Comparison of ENCODE assay signal across 1 cellular context in the genomic region with DNA sequence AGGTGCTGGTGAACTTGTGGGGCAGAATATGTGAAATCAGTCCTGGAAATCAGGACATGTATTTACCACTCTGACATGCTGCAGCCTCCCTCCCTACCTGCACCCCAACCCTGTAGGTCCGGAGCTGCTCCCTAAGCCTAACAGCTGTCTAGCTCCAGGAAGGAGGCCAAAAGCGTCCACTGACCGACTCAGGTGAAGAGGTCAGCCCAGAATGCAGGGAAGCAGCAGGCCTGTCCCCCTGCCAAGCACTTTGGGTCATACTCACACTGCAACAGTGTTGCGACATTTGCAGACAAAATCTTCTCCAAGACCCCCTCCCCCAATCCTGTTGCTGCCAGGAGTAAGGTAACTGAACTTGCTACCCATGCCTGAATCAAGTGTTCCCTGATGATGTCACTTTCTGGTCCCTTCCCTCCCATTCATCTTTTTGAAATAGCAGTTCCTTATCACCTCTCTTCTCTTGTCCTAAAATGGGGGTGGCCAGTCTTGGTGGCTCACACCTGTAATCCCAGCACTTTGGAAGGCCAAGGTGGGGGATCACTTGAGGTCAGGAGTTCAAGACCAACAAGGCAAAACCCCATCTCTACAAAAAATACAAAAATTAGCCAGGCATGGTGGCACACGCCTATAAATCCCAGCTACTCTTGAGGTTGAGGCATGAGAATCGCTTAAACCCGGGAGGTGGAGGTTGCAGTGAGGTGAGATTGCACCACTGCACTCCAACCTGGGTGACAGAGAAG.
TF ChIP-seq lines count a peak whose summit lies in the region.

No MANE protein-coding gene starts in this region.

TF ChIP-seq in K562, 482 proteins besides CTCF, POLR2A, EP300 and RAD21:
- TF ChIP-seq ZFPM2 (CRISPR knock-in tag; IDR thresholded peaks at IDR 0.05) (no peak), ZNF143 (CRISPR knock-in tag; IDR thresholded peaks at IDR 0.05) (no peak), MEIS2 (IDR thresholded peaks at IDR 0.05; ENCODE audit: partially characterized antibody) (peak; percentile 52), CREBBP (IDR thresholded peaks at IDR 0.05; ENCODE audit: low read depth, low read length) (no peak), ZNF12 (CRISPR knock-in tag; IDR thresholded peaks at IDR 0.05) (no peak), RFX5 (IDR thresholded peaks at IDR 0.05; ENCODE audit: low read depth, low read length) (no peak), MCM7 (IDR thresholded peaks at IDR 0.05) (no peak), KAT8 (IDR thresholded peaks at IDR 0.05; ENCODE audit: low read depth) (no peak), PHTF2 (CRISPR knock-in tag; IDR thresholded peaks at IDR 0.05) (no peak), CTBP1 (IDR thresholded peaks at IDR 0.05; ENCODE audit: borderline replicate concordance) (peak; percentile 14; the same call in 1 of the 2 replicates), ZC3H8 (IDR thresholded peaks at IDR 0.05) (no peak), CBX2 (IDR thresholded peaks at IDR 0.05; ENCODE audit: insufficient read depth, low read length, poor library complexity, severe bottlenecking) (no peak), C11orf30 (IDR thresholded peaks at IDR 0.05; ENCODE audit: low read depth) (no peak), TAF9B (IDR thresholded peaks at IDR 0.05; ENCODE audit: partially characterized antibody) (no peak), RFX7 (CRISPR knock-in tag; IDR thresholded peaks at IDR 0.05) (no peak), BCOR (IDR thresholded peaks at IDR 0.05) (no peak), TRIM24 (IDR thresholded peaks at IDR 0.05) (no peak), JUND (IDR thresholded peaks at IDR 0.05; ENCODE audit: borderline replicate concordance, low read depth, low read length) (peak; percentile 49; the same call in 1 of the 2 replicates), JUND (tag; IDR thresholded peaks at IDR 0.05; ENCODE audit: borderline replicate concordance, low read depth, low read length) (no peak; the same call in 2 of the 3 replicates), ATF7 (IDR thresholded peaks at IDR 0.05) (peak; percentile 75), DMBX1 (CRISPR knock-in tag; IDR thresholded peaks at IDR 0.05; ENCODE audit: borderline replicate concordance) (no peak), ZNF121 (CRISPR knock-in tag; conservative IDR thresholded peaks at IDR 0.05) (no peak), MEF2A (IDR thresholded peaks at IDR 0.05; ENCODE audit: control insufficient read depth, low read depth, low read length) (no peak), CEBPB (tag; IDR thresholded peaks at IDR 0.05) (peak; percentile 85), DACH1 (IDR thresholded peaks at IDR 0.05; ENCODE audit: partially characterized antibody) (peak; percentile 42), CEBPG (CRISPR knock-in tag; IDR thresholded peaks at IDR 0.05) (peak; percentile 56; the same call in 1 of the 2 replicates), CEBPG (tag; conservative IDR thresholded peaks at IDR 0.05 in 1 of 2, IDR thresholded peaks at IDR 0.05 in 1 of 2) (peak in 1 of 2 experiments; percentile 12; a peak in 1 of 4 replicates), ZNF785 (CRISPR knock-in tag; IDR thresholded peaks at IDR 0.05) (no peak), GTF2E2 (tag; IDR thresholded peaks at IDR 0.05) (no peak), TCF7L2 (IDR thresholded peaks at IDR 0.05; ENCODE audit: low read depth, low read length) (no peak), BRD9 (IDR thresholded peaks at IDR 0.05; ENCODE audit: low read depth, partially characterized antibody) (no peak)
- TF ChIP-seq, protein P1, sequence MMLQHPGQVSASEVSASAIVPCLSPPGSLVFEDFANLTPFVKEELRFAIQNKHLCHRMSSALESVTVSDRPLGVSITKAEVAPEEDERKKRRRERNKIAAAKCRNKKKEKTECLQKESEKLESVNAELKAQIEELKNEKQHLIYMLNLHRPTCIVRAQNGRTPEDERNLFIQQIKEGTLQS (IDR thresholded peaks at IDR 0.05) = peak; percentile 85
- TF ChIP-seq, protein P1 (CRISPR knock-in tag; conservative IDR thresholded peaks at IDR 0.05) = no peak
- TF ChIP-seq, protein P2, sequence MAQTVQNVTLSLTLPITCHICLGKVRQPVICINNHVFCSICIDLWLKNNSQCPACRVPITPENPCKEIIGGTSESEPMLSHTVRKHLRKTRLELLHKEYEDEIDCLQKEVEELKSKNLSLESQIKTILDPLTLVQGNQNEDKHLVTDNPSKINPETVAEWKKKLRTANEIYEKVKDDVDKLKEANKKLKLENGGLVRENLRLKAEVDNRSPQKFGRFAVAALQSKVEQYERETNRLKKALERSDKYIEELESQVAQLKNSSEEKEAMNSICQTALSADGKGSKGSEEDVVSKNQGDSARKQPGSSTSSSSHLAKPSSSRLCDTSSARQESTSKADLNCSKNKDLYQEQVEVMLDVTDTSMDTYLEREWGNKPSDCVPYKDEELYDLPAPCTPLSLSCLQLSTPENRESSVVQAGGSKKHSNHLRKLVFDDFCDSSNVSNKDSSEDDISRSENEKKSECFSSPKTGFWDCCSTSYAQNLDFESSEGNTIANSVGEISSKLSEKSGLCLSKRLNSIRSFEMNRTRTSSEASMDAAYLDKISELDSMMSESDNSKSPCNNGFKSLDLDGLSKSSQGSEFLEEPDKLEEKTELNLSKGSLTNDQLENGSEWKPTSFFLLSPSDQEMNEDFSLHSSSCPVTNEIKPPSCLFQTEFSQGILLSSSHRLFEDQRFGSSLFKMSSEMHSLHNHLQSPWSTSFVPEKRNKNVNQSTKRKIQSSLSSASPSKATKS (CRISPR knock-in tag; IDR thresholded peaks at IDR 0.05) = no peak
- TF ChIP-seq, protein P3, sequence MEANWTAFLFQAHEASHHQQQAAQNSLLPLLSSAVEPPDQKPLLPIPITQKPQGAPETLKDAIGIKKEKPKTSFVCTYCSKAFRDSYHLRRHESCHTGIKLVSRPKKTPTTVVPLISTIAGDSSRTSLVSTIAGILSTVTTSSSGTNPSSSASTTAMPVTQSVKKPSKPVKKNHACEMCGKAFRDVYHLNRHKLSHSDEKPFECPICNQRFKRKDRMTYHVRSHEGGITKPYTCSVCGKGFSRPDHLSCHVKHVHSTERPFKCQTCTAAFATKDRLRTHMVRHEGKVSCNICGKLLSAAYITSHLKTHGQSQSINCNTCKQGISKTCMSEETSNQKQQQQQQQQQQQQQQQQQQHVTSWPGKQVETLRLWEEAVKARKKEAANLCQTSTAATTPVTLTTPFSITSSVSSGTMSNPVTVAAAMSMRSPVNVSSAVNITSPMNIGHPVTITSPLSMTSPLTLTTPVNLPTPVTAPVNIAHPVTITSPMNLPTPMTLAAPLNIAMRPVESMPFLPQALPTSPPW (CRISPR knock-in tag; IDR thresholded peaks at IDR 0.05) = no peak
- TF ChIP-seq, protein P4, sequence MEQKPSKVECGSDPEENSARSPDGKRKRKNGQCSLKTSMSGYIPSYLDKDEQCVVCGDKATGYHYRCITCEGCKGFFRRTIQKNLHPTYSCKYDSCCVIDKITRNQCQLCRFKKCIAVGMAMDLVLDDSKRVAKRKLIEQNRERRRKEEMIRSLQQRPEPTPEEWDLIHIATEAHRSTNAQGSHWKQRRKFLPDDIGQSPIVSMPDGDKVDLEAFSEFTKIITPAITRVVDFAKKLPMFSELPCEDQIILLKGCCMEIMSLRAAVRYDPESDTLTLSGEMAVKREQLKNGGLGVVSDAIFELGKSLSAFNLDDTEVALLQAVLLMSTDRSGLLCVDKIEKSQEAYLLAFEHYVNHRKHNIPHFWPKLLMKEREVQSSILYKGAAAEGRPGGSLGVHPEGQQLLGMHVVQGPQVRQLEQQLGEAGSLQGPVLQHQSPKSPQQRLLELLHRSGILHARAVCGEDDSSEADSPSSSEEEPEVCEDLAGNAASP (IDR thresholded peaks at IDR 0.05) = no peak
- TF ChIP-seq, protein P5, sequence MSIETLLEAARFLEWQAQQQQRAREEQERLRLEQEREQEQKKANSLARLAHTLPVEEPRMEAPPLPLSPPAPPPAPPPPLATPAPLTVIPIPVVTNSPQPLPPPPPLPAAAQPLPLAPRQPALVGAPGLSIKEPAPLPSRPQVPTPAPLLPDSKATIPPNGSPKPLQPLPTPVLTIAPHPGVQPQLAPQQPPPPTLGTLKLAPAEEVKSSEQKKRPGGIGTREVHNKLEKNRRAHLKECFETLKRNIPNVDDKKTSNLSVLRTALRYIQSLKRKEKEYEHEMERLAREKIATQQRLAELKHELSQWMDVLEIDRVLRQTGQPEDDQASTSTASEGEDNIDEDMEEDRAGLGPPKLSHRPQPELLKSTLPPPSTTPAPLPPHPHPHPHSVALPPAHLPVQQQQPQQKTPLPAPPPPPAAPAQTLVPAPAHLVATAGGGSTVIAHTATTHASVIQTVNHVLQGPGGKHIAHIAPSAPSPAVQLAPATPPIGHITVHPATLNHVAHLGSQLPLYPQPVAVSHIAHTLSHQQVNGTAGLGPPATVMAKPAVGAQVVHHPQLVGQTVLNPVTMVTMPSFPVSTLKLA (conservative IDR thresholded peaks at IDR 0.05) = no peak
- TF ChIP-seq, protein P6, sequence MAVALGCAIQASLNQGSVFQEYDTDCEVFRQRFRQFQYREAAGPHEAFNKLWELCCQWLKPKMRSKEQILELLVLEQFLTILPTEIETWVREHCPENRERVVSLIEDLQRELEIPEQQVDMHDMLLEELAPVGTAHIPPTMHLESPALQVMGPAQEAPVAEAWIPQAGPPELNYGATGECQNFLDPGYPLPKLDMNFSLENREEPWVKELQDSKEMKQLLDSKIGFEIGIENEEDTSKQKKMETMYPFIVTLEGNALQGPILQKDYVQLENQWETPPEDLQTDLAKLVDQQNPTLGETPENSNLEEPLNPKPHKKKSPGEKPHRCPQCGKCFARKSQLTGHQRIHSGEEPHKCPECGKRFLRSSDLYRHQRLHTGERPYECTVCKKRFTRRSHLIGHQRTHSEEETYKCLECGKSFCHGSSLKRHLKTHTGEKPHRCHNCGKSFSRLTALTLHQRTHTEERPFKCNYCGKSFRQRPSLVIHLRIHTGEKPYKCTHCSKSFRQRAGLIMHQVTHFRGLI (CRISPR knock-in tag; IDR thresholded peaks at IDR 0.05) = no peak
- TF ChIP-seq, protein P7, sequence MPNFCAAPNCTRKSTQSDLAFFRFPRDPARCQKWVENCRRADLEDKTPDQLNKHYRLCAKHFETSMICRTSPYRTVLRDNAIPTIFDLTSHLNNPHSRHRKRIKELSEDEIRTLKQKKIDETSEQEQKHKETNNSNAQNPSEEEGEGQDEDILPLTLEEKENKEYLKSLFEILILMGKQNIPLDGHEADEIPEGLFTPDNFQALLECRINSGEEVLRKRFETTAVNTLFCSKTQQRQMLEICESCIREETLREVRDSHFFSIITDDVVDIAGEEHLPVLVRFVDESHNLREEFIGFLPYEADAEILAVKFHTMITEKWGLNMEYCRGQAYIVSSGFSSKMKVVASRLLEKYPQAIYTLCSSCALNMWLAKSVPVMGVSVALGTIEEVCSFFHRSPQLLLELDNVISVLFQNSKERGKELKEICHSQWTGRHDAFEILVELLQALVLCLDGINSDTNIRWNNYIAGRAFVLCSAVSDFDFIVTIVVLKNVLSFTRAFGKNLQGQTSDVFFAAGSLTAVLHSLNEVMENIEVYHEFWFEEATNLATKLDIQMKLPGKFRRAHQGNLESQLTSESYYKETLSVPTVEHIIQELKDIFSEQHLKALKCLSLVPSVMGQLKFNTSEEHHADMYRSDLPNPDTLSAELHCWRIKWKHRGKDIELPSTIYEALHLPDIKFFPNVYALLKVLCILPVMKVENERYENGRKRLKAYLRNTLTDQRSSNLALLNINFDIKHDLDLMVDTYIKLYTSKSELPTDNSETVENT (CRISPR knock-in tag; IDR thresholded peaks at IDR 0.05) = no peak
- TF ChIP-seq, protein P8, sequence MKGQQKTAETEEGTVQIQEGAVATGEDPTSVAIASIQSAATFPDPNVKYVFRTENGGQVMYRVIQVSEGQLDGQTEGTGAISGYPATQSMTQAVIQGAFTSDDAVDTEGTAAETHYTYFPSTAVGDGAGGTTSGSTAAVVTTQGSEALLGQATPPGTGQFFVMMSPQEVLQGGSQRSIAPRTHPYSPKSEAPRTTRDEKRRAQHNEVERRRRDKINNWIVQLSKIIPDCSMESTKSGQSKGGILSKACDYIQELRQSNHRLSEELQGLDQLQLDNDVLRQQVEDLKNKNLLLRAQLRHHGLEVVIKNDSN (CRISPR knock-in tag; IDR thresholded peaks at IDR 0.05) = no peak
- TF ChIP-seq, protein P9, sequence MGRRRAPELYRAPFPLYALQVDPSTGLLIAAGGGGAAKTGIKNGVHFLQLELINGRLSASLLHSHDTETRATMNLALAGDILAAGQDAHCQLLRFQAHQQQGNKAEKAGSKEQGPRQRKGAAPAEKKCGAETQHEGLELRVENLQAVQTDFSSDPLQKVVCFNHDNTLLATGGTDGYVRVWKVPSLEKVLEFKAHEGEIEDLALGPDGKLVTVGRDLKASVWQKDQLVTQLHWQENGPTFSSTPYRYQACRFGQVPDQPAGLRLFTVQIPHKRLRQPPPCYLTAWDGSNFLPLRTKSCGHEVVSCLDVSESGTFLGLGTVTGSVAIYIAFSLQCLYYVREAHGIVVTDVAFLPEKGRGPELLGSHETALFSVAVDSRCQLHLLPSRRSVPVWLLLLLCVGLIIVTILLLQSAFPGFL (CRISPR knock-in tag; IDR thresholded peaks at IDR 0.05) = no peak
- TF ChIP-seq, protein P10, sequence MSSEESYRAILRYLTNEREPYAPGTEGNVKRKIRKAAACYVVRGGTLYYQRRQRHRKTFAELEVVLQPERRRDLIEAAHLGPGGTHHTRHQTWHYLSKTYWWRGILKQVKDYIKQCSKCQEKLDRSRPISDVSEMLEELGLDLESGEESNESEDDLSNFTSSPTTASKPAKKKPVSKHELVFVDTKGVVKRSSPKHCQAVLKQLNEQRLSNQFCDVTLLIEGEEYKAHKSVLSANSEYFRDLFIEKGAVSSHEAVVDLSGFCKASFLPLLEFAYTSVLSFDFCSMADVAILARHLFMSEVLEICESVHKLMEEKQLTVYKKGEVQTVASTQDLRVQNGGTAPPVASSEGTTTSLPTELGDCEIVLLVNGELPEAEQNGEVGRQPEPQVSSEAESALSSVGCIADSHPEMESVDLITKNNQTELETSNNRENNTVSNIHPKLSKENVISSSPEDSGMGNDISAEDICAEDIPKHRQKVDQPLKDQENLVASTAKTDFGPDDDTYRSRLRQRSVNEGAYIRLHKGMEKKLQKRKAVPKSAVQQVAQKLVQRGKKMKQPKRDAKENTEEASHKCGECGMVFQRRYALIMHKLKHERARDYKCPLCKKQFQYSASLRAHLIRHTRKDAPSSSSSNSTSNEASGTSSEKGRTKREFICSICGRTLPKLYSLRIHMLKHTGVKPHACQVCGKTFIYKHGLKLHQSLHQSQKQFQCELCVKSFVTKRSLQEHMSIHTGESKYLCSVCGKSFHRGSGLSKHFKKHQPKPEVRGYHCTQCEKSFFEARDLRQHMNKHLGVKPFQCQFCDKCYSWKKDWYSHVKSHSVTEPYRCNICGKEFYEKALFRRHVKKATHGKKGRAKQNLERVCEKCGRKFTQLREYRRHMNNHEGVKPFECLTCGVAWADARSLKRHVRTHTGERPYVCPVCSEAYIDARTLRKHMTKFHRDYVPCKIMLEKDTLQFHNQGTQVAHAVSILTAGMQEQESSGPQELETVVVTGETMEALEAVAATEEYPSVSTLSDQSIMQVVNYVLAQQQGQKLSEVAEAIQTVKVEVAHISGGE (CRISPR knock-in tag; IDR thresholded peaks at IDR 0.05) = no peak
TF ChIP-seq in K562: peak in this region for 8.
